ENCODE assay signal across 7 cellular contexts in the genomic region with DNA sequence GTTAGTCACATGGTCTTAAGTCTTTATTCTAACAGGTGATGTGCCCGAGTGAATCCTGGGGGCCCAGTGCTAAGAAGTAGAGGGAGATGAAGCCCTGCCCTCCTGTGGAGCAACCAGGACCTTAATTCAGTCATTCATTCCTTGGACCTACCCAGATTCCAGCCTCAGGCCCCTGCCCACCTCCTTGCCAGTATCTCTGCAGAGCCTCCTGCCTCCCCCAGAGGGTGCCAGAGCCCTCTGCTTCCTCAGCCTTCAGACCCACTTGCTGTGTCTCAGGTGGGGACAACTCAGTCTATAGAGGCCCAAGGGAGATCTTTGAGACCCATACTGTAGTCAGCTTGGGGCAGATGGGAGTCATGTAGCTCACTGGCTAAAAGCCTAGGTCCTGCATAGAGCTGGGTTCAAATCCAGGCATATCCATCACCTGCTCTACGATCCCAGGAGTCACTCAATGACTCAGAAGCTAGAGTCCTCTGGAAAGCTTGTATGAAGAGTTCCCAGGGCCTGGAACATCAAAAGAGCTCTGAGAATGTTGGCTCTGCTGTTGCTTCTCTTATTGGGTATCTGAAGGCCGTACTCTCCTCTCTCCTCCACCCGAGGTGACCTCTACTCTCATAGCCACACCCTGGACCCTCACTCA. TPM values are rescaled to one million over a fixed set of nuclear protein-coding genes. Genes with fewer than 3 reads are reported as not detected.
DNase-seq lines count a peak whose midpoint lies in the region; ATAC-seq and TF ChIP-seq lines count a peak whose summit lies in the region.

No MANE protein-coding gene starts in this region.

- no peaks in the 10 kb centered on the region for H3K36me3 ChIP-seq in DND-41 (ENCODE audit: insufficient read depth, low read length)
- no peaks in the 10 kb centered on the region for H3K36me3 ChIP-seq in PC-3 (ENCODE audit: low read depth, low read length)
- H3K36me3 ChIP-seq in lower lobe of right lung: no peaks in the 10 kb centered on the region
- H3K36me3 ChIP-seq in uterus: no peaks in the 10 kb centered on the region

- CTCF ChIA-PET in PC-3 (lab: Charles Lee): interaction anchor here (0.6 to 1.7 kb wide), 6 partner anchors 11 to 104 kb away, joined by 3 to 11 read pairs (median 4); partner anchors contain the start of genes ADISSP and SPEF1

- H2AFZ ChIP-seq in DND-41 (ENCODE audit: low read depth, low read length): no peak overlapping the region
- no peak overlapping the region for H2AFZ ChIP-seq in PC-3 (ENCODE audit: low read length)

- H3K9ac ChIP-seq in DND-41 (ENCODE audit: low read depth, low read length) (no peak overlapping the region), PC-3 (ENCODE audit: low read length) (no peak overlapping the region)

- POLR2A ChIA-PET in PC-3 (lab: Charles Lee; ENCODE audit: unreplicated experiment): no interaction called here

- H3K9me2 ChIP-seq in PC-3 (replicated peaks; ENCODE audit: low read length): no peaks in the 10 kb centered on the region

- no peak for TF ChIP-seq POLR2A in uterus (IDR thresholded peaks at IDR 0.05)

- no peaks in the 10 kb centered on the region for H4K20me1 ChIP-seq in DND-41 (ENCODE audit: insufficient read depth, low read length)
- H4K20me1 ChIP-seq in PC-3 (ENCODE audit: low read length): no peaks in the 10 kb centered on the region

- H3K27me3 ChIP-seq in DND-41 (ENCODE audit: insufficient read depth, low read length, poor library complexity): no peaks in the 10 kb centered on the region
- H3K27me3 ChIP-seq in PC-3 (ENCODE audit: low read length): peaks cover 8% of the 10 kb centered on the region; the same call in 1 of the 2 replicates
- peaks cover 5% of the 10 kb centered on the region for H3K27me3 ChIP-seq in lower lobe of right lung (ENCODE audit: low read depth)
- H3K27me3 ChIP-seq in uterus: no peaks in the 10 kb centered on the region

- H3K27ac ChIP-seq in DND-41 (ENCODE audit: low read length) (no peak overlapping the region), PC-3 (ENCODE audit: low read length) (no peak overlapping the region), lower lobe of right lung (no peak overlapping the region), uterus (no peak overlapping the region)

- H3K4me2 ChIP-seq in DND-41 (ENCODE audit: insufficient read depth, low read length): no peak overlapping the region
- H3K4me2 ChIP-seq in PC-3 (ENCODE audit: low read length): no peak overlapping the region

- no peaks in the 10 kb centered on the region for H3F3A ChIP-seq in PC-3 (ENCODE audit: low read length, unreplicated experiment)

- TF ChIP-seq CTCF in DND-41 (IDR thresholded peaks at IDR 0.05; ENCODE audit: borderline replicate concordance, extremely low read depth, low read length, poor library complexity, severe bottlenecking) (peak; percentile 86), PC-3 (conservative IDR thresholded peaks at IDR 0.05; ENCODE audit: low read depth, low read length) (peak; percentile 92), choroid plexus epithelial cell (conservative IDR thresholded peaks at IDR 0.05; ENCODE audit: low read depth, low read length) (peak; percentile 94), lower lobe of right lung (IDR thresholded peaks at IDR 0.05) (peak; percentile 75), uterus (IDR thresholded peaks at IDR 0.05) (peak; percentile 45 to 78 (median 71))

- no peaks in the 10 kb centered on the region for H3K79me2 ChIP-seq in DND-41 (ENCODE audit: insufficient read depth, low read length)
- no peaks in the 10 kb centered on the region for H3K79me2 ChIP-seq in PC-3 (ENCODE audit: low read length)

- H3K9me3 ChIP-seq in DND-41 (ENCODE audit: insufficient read depth, low read length, severe bottlenecking): no peaks in the 10 kb centered on the region
- H3K9me3 ChIP-seq in PC-3 (ENCODE audit: low read length): no peaks in the 10 kb centered on the region
- H3K9me3 ChIP-seq in lower lobe of right lung: no peaks in the 10 kb centered on the region
- H3K9me3 ChIP-seq in uterus: no peaks in the 10 kb centered on the region

- DNase-seq in DND-41 (peak; percentile 54), PC-3 (peak; percentile 64), choroid plexus epithelial cell (ENCODE audit: low read depth) (peak; percentile 74), lower lobe of right lung (peak; percentile 46), uterus (peak in 1 of 2 donors; percentile 44)

- intact Hi-C loops in PC-3 (cut with micrococcal nuclease): loop anchor here (1.0 kb wide), 1 partner anchor 65 kb away; the partner anchor contains the start of gene SPEF1
- intact Hi-C loops in lower lobe of right lung (cut with DNase I): no loop called here
- intact Hi-C loops in uterus (cut with DNase I; ENCODE audit: low total_unique reads): no loop called here

- no peaks in the 10 kb centered on the region for H3K4me1 ChIP-seq in DND-41 (ENCODE audit: insufficient read depth, low read length)
- no peaks in the 10 kb centered on the region for H3K4me1 ChIP-seq in PC-3 (ENCODE audit: insufficient read depth, low read length)
- H3K4me1 ChIP-seq in lower lobe of right lung: peaks cover 15% of the 10 kb centered on the region
- H3K4me1 ChIP-seq in uterus: no peaks in the 10 kb centered on the region

- ATAC-seq in DND-41 (ENCODE audit: insufficient read depth, low read depth) (peak; percentile 89), HG03280 (IDR thresholded peaks at IDR 0.05; ENCODE audit: unreplicated experiment) (peak; percentile 50), PC-3 (peak; percentile 93), lower lobe of right lung (peak; percentile 49 to 63), GM21717 (IDR thresholded peaks at IDR 0.05; ENCODE audit: unreplicated experiment) (no peak)

- no TSS peak for BruUV-seq in PC-3 (replicated peaks; lab: Mats Ljungman, UMichigan)

- H3K4me3 ChIP-seq in DND-41 (ENCODE audit: low read depth in 1 of 2, low read length in 2 of 2): no peak overlapping the region
- H3K4me3 ChIP-seq in PC-3 (ENCODE audit: low read length): no peak overlapping the region
- no peak overlapping the region for H3K4me3 ChIP-seq in choroid plexus epithelial cell (ENCODE audit: low read depth, low read length)
- H3K4me3 ChIP-seq in lower lobe of right lung: no peak overlapping the region
- no peak overlapping the region for H3K4me3 ChIP-seq in uterus

RNA-seq across cellular contexts. Expression of gene SIGLEC1, which starts 3.9 kb away (rescaled TPM):
- total RNA-seq in PC-3 (2014; rRNA removed): not detected in 2 replicates
- 114 TPM for total RNA-seq in lower lobe of right lung
- total RNA-seq in uterus: 1 to 10 TPM; 1.0 to 7.9 (median 3.4) TPM

RNA-seq across cellular contexts. Expression of gene HSPA12B, which starts 16.2 kb away (rescaled TPM):
- total RNA-seq in PC-3 (2014; rRNA removed) (not detected in 2 replicates), lower lobe of right lung (36.9 TPM), uterus (10 to 100 TPM in 3 of 4 donors, 1 to 10 TPM in 1; 4.7 to 46.2 (median 27.6) TPM)

RNA-seq across cellular contexts. Expression of gene ADAM33, which starts 34.5 kb away (rescaled TPM):
- total RNA-seq in PC-3 (2014; rRNA removed) (0.11 TPM in 1 of 2 replicates, not detected in the other), lower lobe of right lung (11.7 TPM), uterus (100 to 1,000 TPM in 2 of 4 donors, 10 to 100 TPM in 2; 66.5 to 215 (median 128) TPM)

RNA-seq across cellular contexts. Expression of gene ADISSP, which starts 51.2 kb away (rescaled TPM):
- total RNA-seq in PC-3 (2014; rRNA removed) (244 and 307 TPM in 2 replicates), lower lobe of right lung (33.2 TPM), uterus (10 to 100 TPM in 3 of 4 donors, 1 to 10 TPM in 1; 4.1 to 45.9 (median 34.8) TPM)

RNA-seq across cellular contexts. Expression of gene GFRA4, which starts 53.1 kb away (rescaled TPM):
- total RNA-seq in PC-3 (2014; rRNA removed) (not detected in 2 replicates), lower lobe of right lung (not detected), uterus (not detected)

Comparison
In these comparisons a context has a peak if more than half of its experiments do, and no peak if none do; other contexts are left out.
1. RNA of gene SIGLEC1, which starts 3.9 kb away (total RNA-seq): 114 TPM in lower lobe of right lung (single experiment); 1.0 to 7.9 TPM in uterus and not detected in PC-3; every median in the first group is over 10 times any median in the second.
2. RNA of gene ADAM33, which starts 34.5 kb away (total RNA-seq): 66.5 to 215 TPM in uterus and 11.7 TPM in lower lobe of right lung (single experiment); 0.11 TPM in PC-3; every median in the first group is over 10 times any median in the second.
3. Peak in every context shown above with its lines, with median percentiles within 50 percentile points of each other: CTCF ChIP-seq.